Comparison of ENCODE assay signal across 15 cellular contexts in genomic region chr18:8662574-8663255, GRCh38. TPM values are rescaled to one million over a fixed set of nuclear protein-coding genes. Genes with fewer than 3 reads are reported as not detected.
DNase-seq lines count a peak whose midpoint lies in the region; ATAC-seq and TF ChIP-seq lines count a peak whose summit lies in the region.
"Had no signal": no experiment of that assay in that cellular context is flagged by ENCODE, and none has a peak within 500 bp of the region (broad histone marks: within the 10 kb centered on the region; RNA-seq: fewer than 3 reads in every experiment).

No MANE protein-coding gene starts in this region.

- WGBS in endodermal cell (ENCODE audit: insufficient coverage in 1 of 2, insufficient read length in 1 of 2), 2 experiments: 56 to 68% methylated on average over 9 to 20 of the region's 20 CpGs
- WGBS in smooth muscle cell (ENCODE audit: low lambda C conversion rate): 74% methylated on average over 20 of the region's 20 CpGs

- peak overlapping the region; percentile 19 for H3K4me3 Mint-ChIP-seq in endodermal cell
- H3K4me3 Mint-ChIP-seq: activated naive CD8-positive, alpha-beta T cell; mesothelial cell of epicardium had no signal

- peak; percentile 64 for DNase-seq in NCI-H2107 treated with DMSO at 0.1 percent for 48 hours (lab: John Stamatoyannopoulos, UW; ENCODE audit: unreplicated experiment)
- DNase-seq in NCI-H2107 (lab: John Stamatoyannopoulos, UW): no peak
- DNase-seq in NCI-H69 (lab: John Stamatoyannopoulos, UW): peak; percentile 96
- peak; percentile 77 for DNase-seq in endodermal cell
- no peak for DNase-seq in AG08395 (ENCODE audit: low spot score)
- no peak for DNase-seq in smooth muscle cell (lab: John Stamatoyannopoulos, UW; ENCODE audit: unreplicated experiment)
- DNase-seq: activated CD4-positive, alpha-beta T cell treated with anti-CD3 and anti-CD28 coated beads, Interleukin-2, amount 50 U/mL, for 1 hour; esophagus squamous epithelium; KG1; pancreas; thyroid gland had no signal

- H3K36me3 ChIP-seq in endodermal cell (ENCODE audit: control insufficient read depth, insufficient read depth, low read length) (no peaks in the 10 kb centered on the region), smooth muscle cell (ENCODE audit: low read depth) (no peaks in the 10 kb centered on the region)
- H3K36me3 ChIP-seq: esophagus squamous epithelium, pancreas, thyroid gland had no signal

- no peak overlapping the region for H3K27ac Mint-ChIP-seq in endodermal cell
- H3K27ac Mint-ChIP-seq: activated naive CD8-positive, alpha-beta T cell; mesothelial cell of epicardium had no signal

- no peaks in the 10 kb centered on the region for H3K36me3 Mint-ChIP-seq in endodermal cell (ENCODE audit: low read depth)
- H3K36me3 Mint-ChIP-seq: activated naive CD8-positive, alpha-beta T cell; mesothelial cell of epicardium had no signal

- ATAC-seq in HG02642 (IDR thresholded peaks at IDR 0.05; ENCODE audit: poor library complexity, unreplicated experiment): no peak
- no peak for ATAC-seq in HG03135 (IDR thresholded peaks at IDR 0.05; ENCODE audit: unreplicated experiment)

- H3K9me3 Mint-ChIP-seq in endodermal cell: no peaks in the 10 kb centered on the region
- H3K9me3 Mint-ChIP-seq: mesothelial cell of epicardium had no signal

- H3K4me1 ChIP-seq in endodermal cell (ENCODE audit: control insufficient read depth, insufficient read depth, low read length) (peaks cover 12% of the 10 kb centered on the region), smooth muscle cell (ENCODE audit: low read depth) (peaks cover 16% of the 10 kb centered on the region)
- H3K4me1 ChIP-seq: pancreas had no signal

- no peaks in the 10 kb centered on the region for H3K9me3 ChIP-seq in endodermal cell (ENCODE audit: control insufficient read depth, low read length)
- no peaks in the 10 kb centered on the region for H3K9me3 ChIP-seq in smooth muscle cell (replicated peaks; ENCODE audit: low read depth)
- H3K9me3 ChIP-seq: esophagus squamous epithelium, pancreas, thyroid gland had no signal

- H3K9ac ChIP-seq in endodermal cell (ENCODE audit: extremely low read depth, low read length, poor library complexity, severe bottlenecking): no peak overlapping the region
- no peak overlapping the region for H3K9ac ChIP-seq in smooth muscle cell (ENCODE audit: low read depth)

- no peaks in the 10 kb centered on the region for H3K79me2 ChIP-seq in smooth muscle cell (ENCODE audit: low read depth)

- H3F3A ChIP-seq in smooth muscle cell (ENCODE audit: low read depth): peaks cover 3% of the 10 kb centered on the region

- H3K27me3 ChIP-seq in endodermal cell (ENCODE audit: control insufficient read depth, insufficient read depth, low read length, poor library complexity, severe bottlenecking) (no peaks in the 10 kb centered on the region), smooth muscle cell (ENCODE audit: low read depth) (peaks cover 9% of the 10 kb centered on the region)
- H3K27me3 ChIP-seq: esophagus squamous epithelium, pancreas, thyroid gland had no signal

- no peaks in the 10 kb centered on the region for H4K20me1 ChIP-seq in smooth muscle cell (ENCODE audit: low read depth)

- peaks cover 13% of the 10 kb centered on the region for H3K27me3 Mint-ChIP-seq in endodermal cell (ENCODE audit: insufficient read depth)
- H3K27me3 Mint-ChIP-seq: activated naive CD8-positive, alpha-beta T cell had no signal

- no peak overlapping the region for H3K4me3 ChIP-seq in endodermal cell (ENCODE audit: low read length)
- no peak overlapping the region for H3K4me3 ChIP-seq in smooth muscle cell
- H3K4me3 ChIP-seq: pancreas, thyroid gland had no signal

- H2AFZ ChIP-seq in smooth muscle cell (ENCODE audit: low read depth): no peak overlapping the region

- H3K27ac ChIP-seq in endodermal cell (ENCODE audit: low read depth, low read length) (peak overlapping the region; percentile 98), smooth muscle cell (ENCODE audit: low read depth) (no peak overlapping the region)
- H3K27ac ChIP-seq: esophagus squamous epithelium, pancreas, thyroid gland had no signal

- no peak overlapping the region for H3K4me2 ChIP-seq in smooth muscle cell

- TF ChIP-seq CTCF in endodermal cell (conservative IDR thresholded peaks at IDR 0.05) (no peak), smooth muscle cell (IDR thresholded peaks at IDR 0.05; ENCODE audit: borderline replicate concordance, insufficient read depth, poor library complexity, severe bottlenecking) (no peak)

- peaks cover 26% of the 10 kb centered on the region for H3K4me1 Mint-ChIP-seq in endodermal cell
- H3K4me1 Mint-ChIP-seq: mesothelial cell of epicardium had no signal

RNA-seq across cellular contexts. Expression of gene MTCL1, which starts 42.6 kb away (rescaled TPM):
- 10 to 100 TPM; 15.0 to 26.0 TPM for total RNA-seq in endodermal cell
- polyA plus RNA-seq in endodermal cell (2013, experiment 1 of 2): 31.7 TPM
- polyA plus RNA-seq in endodermal cell (2013, experiment 2 of 2): 26.8 TPM
- 15.2 and 15.3 TPM in 2 replicates for total RNA-seq in smooth muscle cell
- polyA plus RNA-seq in smooth muscle cell: 5.5 and 9.9 TPM in 2 replicates

RNA-seq across cellular contexts. Expression of gene RAB12, which starts 53.5 kb away (rescaled TPM):
- 10 to 100 TPM; 22.0 to 27.0 TPM for total RNA-seq in endodermal cell
- polyA plus RNA-seq in endodermal cell (2013, experiment 1 of 2): 26.2 TPM
- 26.1 TPM for polyA plus RNA-seq in endodermal cell (2013, experiment 2 of 2)
- total RNA-seq in smooth muscle cell: 53.8 and 60.6 TPM in 2 replicates
- polyA plus RNA-seq in smooth muscle cell: 5.0 and 8.3 TPM in 2 replicates

Comparison
In these comparisons a context has a peak if more than half of its experiments do, and no peak if none do; other contexts are left out.
1. DNase-seq: peak in NCI-H2107 treated with DMSO at 0.1 percent for 48 hours (single experiment), NCI-H69 (single experiment) and endodermal cell (single experiment); none in NCI-H2107 (single experiment), AG08395 (single experiment) and smooth muscle cell (single experiment).